Comparison of ENCODE assay signal across 19 cellular contexts in the genomic region with DNA sequence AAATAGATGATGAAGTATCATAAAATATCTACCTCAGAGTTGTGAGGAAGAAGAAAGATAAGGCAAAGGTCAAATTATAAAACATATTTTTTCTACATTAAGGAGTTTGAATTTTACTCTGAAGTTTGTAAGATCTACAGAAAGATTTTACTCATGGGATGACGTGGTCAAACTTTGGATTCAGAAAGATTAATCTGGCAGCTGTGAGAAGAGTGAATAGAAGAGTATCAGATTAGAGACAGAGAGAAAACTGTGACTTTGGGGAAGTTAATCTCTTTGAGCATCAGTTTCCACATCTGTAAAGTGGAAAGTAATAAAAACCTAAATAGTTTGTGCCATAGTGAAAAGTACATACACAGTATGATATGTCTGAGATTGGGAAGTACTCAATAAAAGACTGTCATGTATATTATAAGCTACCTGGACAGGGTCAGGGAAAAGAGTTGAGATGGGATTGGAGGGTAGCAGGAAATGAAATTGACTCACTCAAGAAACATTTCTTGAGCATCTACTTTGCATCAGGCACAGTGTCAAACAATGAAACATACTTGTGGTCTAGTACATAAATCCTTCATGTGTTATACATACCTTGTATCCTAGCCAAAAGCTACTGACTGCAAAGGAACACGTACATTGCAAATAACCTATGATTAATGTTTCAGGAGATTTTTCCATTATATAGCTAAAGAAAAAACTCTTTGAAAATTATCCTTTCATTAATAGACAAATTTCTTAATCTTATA.
DNase-seq lines count a peak whose midpoint lies in the region; ATAC-seq, FAIRE-seq and TF ChIP-seq lines count a peak whose summit lies in the region.
"Had no signal": no experiment of that assay in that cellular context is flagged by ENCODE, and none has a peak within 500 bp of the region (broad histone marks: within the 10 kb centered on the region; RNA-seq: fewer than 3 reads in every experiment).

No MANE protein-coding gene starts in this region.

- FAIRE-seq in astrocyte (lab: Jason Lieb, UNC), result no peak

- H2AFZ ChIP-seq in astrocyte (ENCODE audit: low read depth, low read length), result no peak overlapping the region
- H2AFZ ChIP-seq: parathyroid adenoma had no signal

- H3K4me1 ChIP-seq in astrocyte (ENCODE audit: insufficient read depth, low read length), result no peaks in the 10 kb centered on the region
- peaks cover 29% of the 10 kb centered on the region for H3K4me1 ChIP-seq in foreskin keratinocyte
- no peaks in the 10 kb centered on the region for H3K4me1 ChIP-seq in lower lobe of right lung
- H3K4me1 ChIP-seq: parathyroid adenoma, suprapubic skin had no signal

- ATAC-seq in foreskin keratinocyte (peak; percentile 99), HG02840 (IDR thresholded peaks at IDR 0.05; ENCODE audit: low FRiP score, unreplicated experiment) (no peak), lower lobe of right lung (no peak)
- ATAC-seq: activated T-cell treated with anti-CD3 and anti-CD28 coated beads, Interleukin-2, amount 50 U/mL, for 4 hours had no signal

- no peak overlapping the region for H3K27ac Mint-ChIP-seq in astrocyte (ENCODE audit: unreplicated experiment)
- H3K27ac Mint-ChIP-seq: B cell had no signal

- H3K4me3 ChIP-seq in AG09309 (ENCODE audit: control insufficient read depth, low read depth, low read length) (no peak overlapping the region), astrocyte (ENCODE audit: insufficient read depth, low read depth, low read length) (no peak overlapping the region), lower lobe of right lung (no peak overlapping the region)
- H3K4me3 ChIP-seq: suprapubic skin had no signal

- peak overlapping the region; percentile 20 for H3K27ac ChIP-seq in astrocyte (ENCODE audit: low read depth, low read length)
- H3K27ac ChIP-seq in foreskin keratinocyte, result no peak overlapping the region
- no peak overlapping the region for H3K27ac ChIP-seq in lower lobe of right lung
- H3K27ac ChIP-seq: parathyroid adenoma, suprapubic skin had no signal

- intact Hi-C loops in lower lobe of right lung (cut with DNase I), result no loop called here

- H3K27me3 ChIP-seq in astrocyte (ENCODE audit: insufficient read depth, low read length), result no peaks in the 10 kb centered on the region
- no peaks in the 10 kb centered on the region for H3K27me3 ChIP-seq in foreskin keratinocyte
- no peaks in the 10 kb centered on the region for H3K27me3 ChIP-seq in lower lobe of right lung (ENCODE audit: low read depth)
- H3K27me3 ChIP-seq: suprapubic skin had no signal

- DNase-seq in AG09309 (ENCODE audit: low read depth), result peak; percentile 67
- peak; percentile 88 for DNase-seq in HS-5 (ENCODE audit: low read depth)
- DNase-seq in astrocyte (ENCODE audit: low read depth), result peak; percentile 91
- DNase-seq in foreskin keratinocyte, result peak; percentile 89 to 96
- DNase-seq in lower lobe of right lung, result no peak
- DNase-seq in C1 segment of cervical spinal cord (lab: John Stamatoyannopoulos, UW), result no peak
- DNase-seq in kidney glomerular epithelial cell (lab: John Stamatoyannopoulos, UW), result no peak
- DNase-seq: activated CD4-positive, alpha-beta T cell treated with anti-CD3 and anti-CD28 coated beads, Interleukin-2, amount 50 U/mL, for 1 hour; activated T-cell treated with anti-CD3 and anti-CD28 coated beads, Interleukin-2, amount 50 U/mL, for 4 hours; dermis blood vessel endothelial cell; foreskin melanocyte; MM.1S; NCI-H2107; SIG-M5; T-helper 9 cell had no signal

- H3K36me3 ChIP-seq in astrocyte (ENCODE audit: insufficient read depth, low read length), result no peaks in the 10 kb centered on the region
- no peaks in the 10 kb centered on the region for H3K36me3 ChIP-seq in lower lobe of right lung
- H3K36me3 ChIP-seq: suprapubic skin had no signal

- H3K79me2 ChIP-seq in astrocyte (ENCODE audit: insufficient read depth, low read length), result no peaks in the 10 kb centered on the region
- H3K79me2 ChIP-seq: parathyroid adenoma had no signal

- H3K9me3 ChIP-seq in astrocyte (ENCODE audit: insufficient read depth, low read depth, low read length) (peaks cover 2% of the 10 kb centered on the region), lower lobe of right lung (no peaks in the 10 kb centered on the region)
- H3K9me3 ChIP-seq: suprapubic skin had no signal

- no peak overlapping the region for H3K9ac ChIP-seq in astrocyte (ENCODE audit: low read length)
- H3K9ac ChIP-seq: parathyroid adenoma had no signal

- no peaks in the 10 kb centered on the region for H4K20me1 ChIP-seq in astrocyte (ENCODE audit: insufficient read depth, low read length)

- H3K9me3 Mint-ChIP-seq in astrocyte (ENCODE audit: unreplicated experiment), result peaks cover 2% of the 10 kb centered on the region

- H3K4me2 ChIP-seq in astrocyte (ENCODE audit: low read length), result no peak overlapping the region

- TF ChIP-seq CTCF in AG09309 (IDR thresholded peaks at IDR 0.05; ENCODE audit: control insufficient read depth, insufficient read depth, low read depth, low read length, missing control alignments), result no peak
- TF ChIP-seq CTCF in astrocyte (IDR thresholded peaks at IDR 0.05; ENCODE audit: insufficient read depth, low read depth, low read length), result no peak
- no peak for TF ChIP-seq CTCF in foreskin keratinocyte (conservative IDR thresholded peaks at IDR 0.05)
- no peak for TF ChIP-seq CTCF in lower lobe of right lung (IDR thresholded peaks at IDR 0.05)

- H3K36me3 Mint-ChIP-seq in astrocyte (ENCODE audit: low read depth, unreplicated experiment), result no peaks in the 10 kb centered on the region

- H3K4me1 Mint-ChIP-seq in astrocyte (ENCODE audit: low read depth, unreplicated experiment), result no peaks in the 10 kb centered on the region
- H3K4me1 Mint-ChIP-seq: B cell had no signal

- no peak overlapping the region for H3K4me3 Mint-ChIP-seq in astrocyte (ENCODE audit: unreplicated experiment)
- H3K4me3 Mint-ChIP-seq: activated T-cell treated with anti-CD3 and anti-CD28 coated beads, Interleukin-2, amount 50 U/mL, for 4 hours; B cell had no signal

- H3K27me3 Mint-ChIP-seq in astrocyte (ENCODE audit: low read depth, unreplicated experiment), result no peaks in the 10 kb centered on the region
- H3K27me3 Mint-ChIP-seq: B cell had no signal

Comparison
In these comparisons a context has a peak if more than half of its experiments do, and no peak if none do; other contexts are left out.
1. DNase-seq: peak in AG09309 (single experiment), HS-5 (single experiment), astrocyte (single experiment) and foreskin keratinocyte (2 of 2); none in lower lobe of right lung (single experiment), C1 segment of cervical spinal cord (0 of 14) and kidney glomerular epithelial cell (single experiment).